Comparison of ENCODE assay signal across 14 cellular contexts in the genomic region with DNA sequence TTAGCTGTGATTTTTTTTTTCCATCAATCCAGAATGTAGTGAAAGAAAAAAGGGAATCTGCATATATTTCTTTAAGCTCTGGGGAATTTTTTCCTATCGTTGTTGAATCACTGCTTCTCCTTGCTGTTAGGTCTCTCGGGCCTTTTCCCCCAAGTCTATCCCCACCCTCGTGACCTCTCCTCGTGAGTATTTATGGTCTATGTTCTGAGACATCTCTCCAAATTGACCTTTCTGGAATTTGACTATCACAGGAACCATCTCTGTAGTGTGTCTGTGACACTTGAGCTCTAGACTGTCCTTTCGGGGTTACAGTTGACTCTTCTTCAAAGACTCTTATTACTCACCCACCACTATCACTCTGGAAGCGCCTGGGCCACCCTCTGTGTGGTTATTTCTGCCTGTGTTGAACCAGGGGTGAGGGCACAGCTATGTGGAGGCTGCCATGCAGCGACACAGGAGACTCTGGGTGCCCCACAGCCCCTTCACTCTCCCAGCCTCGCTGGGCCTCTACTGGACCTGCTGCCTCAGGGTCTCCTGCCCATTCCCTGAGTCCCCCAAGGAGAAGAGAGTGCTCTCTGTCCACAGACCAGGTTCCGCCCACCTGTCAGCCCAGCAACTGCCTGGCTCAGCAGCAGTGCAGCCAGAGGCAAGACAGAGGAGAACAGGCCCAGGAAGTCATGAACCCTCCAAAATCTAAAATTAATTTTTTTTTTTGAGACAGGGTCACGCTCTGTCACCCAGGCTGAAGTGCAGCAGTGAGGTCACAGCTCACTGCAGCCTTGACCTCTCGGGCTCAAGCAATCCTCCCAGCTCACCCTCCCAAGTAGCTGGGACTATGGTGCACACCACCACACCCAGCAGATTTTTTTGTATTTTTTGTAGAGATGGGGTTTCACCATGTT. TPM values are rescaled to one million over a fixed set of nuclear protein-coding genes. Genes with fewer than 3 reads are reported as not detected.
DNase-seq lines count a peak whose midpoint lies in the region; ATAC-seq and TF ChIP-seq lines count a peak whose summit lies in the region.
"Had no signal": no experiment of that assay in that cellular context is flagged by ENCODE, and none has a peak within 500 bp of the region (broad histone marks: within the 10 kb centered on the region; RNA-seq: fewer than 3 reads in every experiment).

No MANE protein-coding gene starts in this region.

- no peak for TF ChIP-seq POLR2A in stomach (IDR thresholded peaks at IDR 0.05)

- H3K4me3 ChIP-seq in stomach, result no peak overlapping the region
- H3K4me3 ChIP-seq: Peyer's patch had no signal

- 92 to 97% (median 96%) methylated on average over 11 of the region's 11 CpGs for WGBS in stomach, 5 donors

- intact Hi-C loops in stomach (cut with DNase I; ENCODE audit: low total_unique reads), result no loop called here

- no peaks in the 10 kb centered on the region for H3K9me3 ChIP-seq in stomach
- H3K9me3 ChIP-seq: Peyer's patch had no signal

- H3K4me1 Mint-ChIP-seq in T-helper 2 cell treated with Interferon-gamma antibody and Interleukin-4, amounts not matched to agents 5 μg/mL and 100 μg/mL, for 36 hours (ENCODE audit: low read depth), result no peaks in the 10 kb centered on the region
- H3K4me1 Mint-ChIP-seq in nephron progenitor cell, result no peaks in the 10 kb centered on the region
- H3K4me1 Mint-ChIP-seq: mesothelial cell of epicardium had no signal

- no peak overlapping the region for H3K27ac Mint-ChIP-seq in T-helper 2 cell treated with Interferon-gamma antibody and Interleukin-4, amounts not matched to agents 5 μg/mL and 100 μg/mL, for 36 hours
- H3K27ac Mint-ChIP-seq in nephron progenitor cell, result peak overlapping the region; percentile 31
- H3K27ac Mint-ChIP-seq: mesothelial cell of epicardium had no signal

- H3K9me3 Mint-ChIP-seq in T-helper 2 cell treated with Interferon-gamma antibody and Interleukin-4, amounts not matched to agents 5 μg/mL and 100 μg/mL, for 36 hours, result no peaks in the 10 kb centered on the region
- H3K9me3 Mint-ChIP-seq in nephron progenitor cell, result no peaks in the 10 kb centered on the region
- H3K9me3 Mint-ChIP-seq: mesothelial cell of epicardium had no signal

- no peak overlapping the region for H3K4me3 Mint-ChIP-seq in T-helper 2 cell treated with Interferon-gamma antibody and Interleukin-4, amounts not matched to agents 5 μg/mL and 100 μg/mL, for 36 hours
- no peak overlapping the region for H3K4me3 Mint-ChIP-seq in nephron progenitor cell
- H3K4me3 Mint-ChIP-seq: mesothelial cell of epicardium had no signal

- H3K27me3 ChIP-seq in stomach, result no peaks in the 10 kb centered on the region
- H3K27me3 ChIP-seq: Peyer's patch had no signal

- no peak for TF ChIP-seq EP300 in stomach (IDR thresholded peaks at IDR 0.05)

- ATAC-seq in GM21526 (IDR thresholded peaks at IDR 0.05; ENCODE audit: low FRiP score, unreplicated experiment) (peak; percentile 68), HG03378 (IDR thresholded peaks at IDR 0.05; ENCODE audit: unreplicated experiment) (peak; percentile 81)
- ATAC-seq: sciatic nerve had no signal

- H3K36me3 ChIP-seq in stomach, result peaks cover 0 to 29% (median 16%) of the 10 kb centered on the region in 4 donors
- H3K36me3 ChIP-seq: Peyer's patch had no signal

- peak; percentile 15 for DNase-seq in T-helper 2 cell treated with Interferon-gamma antibody and Interleukin-4, amounts not matched to agents 5 μg/mL and 100 μg/mL, for 36 hours (ENCODE audit: low spot score)
- DNase-seq in T-helper 2 cell, result no peak
- DNase-seq in nephron progenitor cell, result no peak
- no peak for DNase-seq in stomach
- DNase-seq in NCI-H748 (lab: John Stamatoyannopoulos, UW; ENCODE audit: unreplicated experiment), result no peak
- DNase-seq in activated effector memory CD4-positive, alpha-beta T cell treated with Interleukin-2 at 50 U/mL for 16 hours, result no peak
- DNase-seq: 8988T, NCI-H187, Peyer's patch, WERI-Rb-1 had no signal

- H3K27ac ChIP-seq in stomach, result no peak overlapping the region
- H3K27ac ChIP-seq: Peyer's patch, WERI-Rb-1 had no signal

- H3K4me1 ChIP-seq in stomach, result no peaks in the 10 kb centered on the region
- H3K4me1 ChIP-seq: Peyer's patch had no signal

- H3K36me3 Mint-ChIP-seq in T-helper 2 cell treated with Interferon-gamma antibody and Interleukin-4, amounts not matched to agents 5 μg/mL and 100 μg/mL, for 36 hours (ENCODE audit: low read depth), result peaks cover 43% of the 10 kb centered on the region
- H3K36me3 Mint-ChIP-seq in nephron progenitor cell (ENCODE audit: low read depth), result peaks cover 49% of the 10 kb centered on the region

- TF ChIP-seq CTCF in nephron progenitor cell (IDR thresholded peaks at IDR 0.05) (no peak), stomach (IDR thresholded peaks at IDR 0.05) (no peak)

- no peaks in the 10 kb centered on the region for H3K27me3 Mint-ChIP-seq in T-helper 2 cell treated with Interferon-gamma antibody and Interleukin-4, amounts not matched to agents 5 μg/mL and 100 μg/mL, for 36 hours (ENCODE audit: low read depth)
- no peaks in the 10 kb centered on the region for H3K27me3 Mint-ChIP-seq in nephron progenitor cell (ENCODE audit: low read depth, poor library complexity)

RNA-seq across cellular contexts. Expression of a gene that starts 45.7 kb away (rescaled TPM):
- 100 to 1,000 TPM in 1 of 5 donors, 10 to 100 TPM in 4; 35.8 to 136 (median 66.3) TPM for total RNA-seq in stomach
- polyA plus RNA-seq in stomach, result 10 to 100 TPM in 1 of 3 donors, 1 to 10 TPM in 2; 4.9 to 10.8 (median 9.0) TPM
